14 cellular contexts compared by ENCODE assay signal in the genomic region with DNA sequence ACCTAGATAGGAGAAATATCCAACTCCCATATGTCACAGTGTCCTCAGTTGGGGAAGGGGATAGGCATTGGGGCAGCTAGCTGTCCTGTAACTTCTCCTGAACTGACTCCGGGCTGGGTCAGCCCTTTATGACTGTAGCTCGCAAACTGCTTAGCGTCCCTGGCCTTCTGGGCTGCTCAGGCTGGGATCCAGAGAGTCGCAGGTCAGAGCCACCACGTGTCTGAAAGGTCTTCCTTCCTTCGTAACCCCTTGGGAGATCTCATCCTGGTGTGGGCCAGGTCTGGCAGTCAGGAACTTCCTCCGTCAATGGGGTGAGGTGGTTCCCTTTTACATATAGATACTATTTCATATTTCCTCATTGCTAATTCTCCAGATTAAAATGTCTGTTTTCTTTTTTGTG.
"Had no signal": no experiment of that assay in that cellular context is flagged by ENCODE, and none has a peak within 500 bp of the region (broad histone marks: within the 10 kb centered on the region; RNA-seq: fewer than 3 reads in every experiment).

No MANE protein-coding gene starts in this region.

- H3K4me3 Mint-ChIP-seq: activated B cell treated with CpG ODN at 0.5 μM for 24 hours; activated CD4-positive, alpha-beta T cell treated with anti-CD3 and anti-CD28 coated beads, Interleukin-2, amount 10 ng/mL, durations not matched to agents 24 days and 14 days; activated naive CD4-positive, alpha-beta T cell treated with anti-CD3 and anti-CD28 coated beads, Interleukin-2, amount 50 U/mL, for 24 hours; brain; nephron had no signal

- DNase-seq: activated B cell treated with CpG ODN at 0.5 μM for 24 hours; activated CD4-positive, alpha-beta T cell treated with anti-CD3 and anti-CD28 coated beads, Interleukin-2, amount 10 ng/mL, durations not matched to agents 24 days and 14 days; amygdala; hippocampal formation; mammary epithelial cell; mucosa of descending colon; ovary; SK-N-SH; stimulated activated CD4-positive, alpha-beta T cell treated with anti-CD3 and anti-CD28 coated beads, Interleukin-15, amount 100 ng/mL, for 24 hours; stimulated activated CD4-positive, alpha-beta T cell treated with anti-CD3 and anti-CD28 coated beads, Interleukin-4, amount 100 ng/mL, for 24 hours; T-helper 1 cell had no signal

- H3K27ac Mint-ChIP-seq: activated B cell treated with CpG ODN at 0.5 μM for 24 hours, brain, nephron had no signal

- ATAC-seq: mucosa of descending colon had no signal

- H3K9me3 Mint-ChIP-seq: activated B cell treated with CpG ODN at 0.5 μM for 24 hours; activated naive CD4-positive, alpha-beta T cell treated with anti-CD3 and anti-CD28 coated beads, Interleukin-2, amount 50 U/mL, for 24 hours; brain; nephron had no signal

- H3K4me1 Mint-ChIP-seq: brain, nephron had no signal

- H3K27me3 Mint-ChIP-seq: activated B cell treated with CpG ODN at 0.5 μM for 24 hours; activated CD4-positive, alpha-beta T cell treated with anti-CD3 and anti-CD28 coated beads, Interleukin-2, amount 10 ng/mL, durations not matched to agents 24 days and 14 days; activated naive CD4-positive, alpha-beta T cell treated with anti-CD3 and anti-CD28 coated beads, Interleukin-2, amount 50 U/mL, for 24 hours; brain had no signal
